Comparison of ENCODE assay signal across 13 cellular contexts in the genomic region with DNA sequence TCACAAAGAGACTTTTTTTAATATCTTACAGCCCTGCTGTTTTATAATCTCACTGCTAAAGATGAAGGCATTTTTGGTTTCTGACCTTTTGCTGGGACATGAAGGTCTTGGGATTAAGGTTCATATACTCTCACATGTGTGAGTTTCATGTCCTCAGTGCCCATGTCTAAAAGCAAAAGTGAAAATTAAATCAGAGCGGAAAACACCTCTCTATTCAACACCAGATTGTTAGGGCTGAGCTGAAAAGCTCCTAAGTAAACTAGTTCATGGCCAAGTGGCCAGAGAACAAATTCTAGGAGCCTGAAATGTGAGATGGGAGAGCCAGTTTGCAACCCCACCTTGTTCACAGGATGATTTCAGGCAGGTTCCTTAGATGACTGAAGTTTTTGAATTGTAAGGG.
DNase-seq lines count a peak whose midpoint lies in the region; ATAC-seq and TF ChIP-seq lines count a peak whose summit lies in the region.
"Had no signal": no experiment of that assay in that cellular context is flagged by ENCODE, and none has a peak within 500 bp of the region (broad histone marks: within the 10 kb centered on the region; RNA-seq: fewer than 3 reads in every experiment).

No MANE protein-coding gene starts in this region.

- DNase-seq in endodermal cell (no peak), NCI-H524 treated with DMSO at 0.1 percent for 48 hours (lab: John Stamatoyannopoulos, UW) (no peak), activated gamma-delta T cell treated with Interleukin-2 at 50 U/mL for 16 hours (no peak), NCI-H2227 (lab: John Stamatoyannopoulos, UW; ENCODE audit: unreplicated experiment) (no peak)
- DNase-seq: activated naive CD8-positive, alpha-beta T cell treated with anti-CD3 and anti-CD28 coated beads, Interleukin-2, amount 10 ng/mL, durations not matched to agents 7 days and 5 days; NCI-H226; RPMI8226; stimulated activated CD4-positive, alpha-beta T cell treated with anti-CD3 and anti-CD28 coated beads, Interleukin-4, amount 100 ng/mL, for 4 hours had no signal

- H3K4me3 Mint-ChIP-seq in endodermal cell = no peak overlapping the region
- H3K4me3 Mint-ChIP-seq: activated naive CD8-positive, alpha-beta T cell treated with anti-CD3 and anti-CD28 coated beads, Interleukin-2, amount 10 ng/mL, durations not matched to agents 7 days and 5 days had no signal

- peaks cover 19% of the 10 kb centered on the region for H3K4me1 ChIP-seq in OCI-LY1 (ENCODE audit: insufficient read depth, low read length, severe bottlenecking)
- H3K4me1 ChIP-seq in endodermal cell (ENCODE audit: control insufficient read depth, insufficient read depth, low read length) = no peaks in the 10 kb centered on the region

- no peaks in the 10 kb centered on the region for H3K9me3 Mint-ChIP-seq in endodermal cell

- TF ChIP-seq CTCF in OCI-LY1 (IDR thresholded peaks at IDR 0.05; ENCODE audit: low read length) (no peak), endodermal cell (conservative IDR thresholded peaks at IDR 0.05) (no peak)

- H3F3A ChIP-seq in OCI-LY1 (ENCODE audit: insufficient read depth, low read length) = no peaks in the 10 kb centered on the region

- H3K36me3 ChIP-seq in OCI-LY1 (ENCODE audit: insufficient read depth, low read length) = no peaks in the 10 kb centered on the region
- no peaks in the 10 kb centered on the region for H3K36me3 ChIP-seq in endodermal cell (ENCODE audit: control insufficient read depth, insufficient read depth, low read length)

- no peak overlapping the region for H2AFZ ChIP-seq in OCI-LY1 (ENCODE audit: low read length)

- no peak overlapping the region for H3K27ac Mint-ChIP-seq in endodermal cell
- H3K27ac Mint-ChIP-seq: activated naive CD8-positive, alpha-beta T cell treated with anti-CD3 and anti-CD28 coated beads, Interleukin-2, amount 10 ng/mL, durations not matched to agents 7 days and 5 days had no signal

- H3K9me3 ChIP-seq in OCI-LY1 (ENCODE audit: low read length) (no peaks in the 10 kb centered on the region), endodermal cell (ENCODE audit: control insufficient read depth, low read length) (no peaks in the 10 kb centered on the region)

- H3K27ac ChIP-seq in OCI-LY1 (ENCODE audit: low read depth, low read length, poor library complexity, severe bottlenecking) (peak overlapping the region; percentile 23), endodermal cell (ENCODE audit: low read depth, low read length) (no peak overlapping the region)
- H3K27ac ChIP-seq: coronary artery had no signal

- no peaks in the 10 kb centered on the region for H3K9me2 ChIP-seq in OCI-LY1 (ENCODE audit: low read depth, low read length)

- no peak overlapping the region for H3K9ac ChIP-seq in OCI-LY1 (ENCODE audit: low read length)
- H3K9ac ChIP-seq in endodermal cell (ENCODE audit: extremely low read depth, low read length, poor library complexity, severe bottlenecking) = no peak overlapping the region

- no peaks in the 10 kb centered on the region for H3K36me3 Mint-ChIP-seq in endodermal cell (ENCODE audit: low read depth)
- H3K36me3 Mint-ChIP-seq: activated naive CD8-positive, alpha-beta T cell treated with anti-CD3 and anti-CD28 coated beads, Interleukin-2, amount 10 ng/mL, durations not matched to agents 7 days and 5 days had no signal

- WGBS in endodermal cell (ENCODE audit: insufficient coverage in 1 of 2, insufficient read length in 1 of 2), 2 experiments = 60 to 100% methylated on average over 1 of the region's 1 CpG

- H3K4me2 ChIP-seq in OCI-LY1 (ENCODE audit: low read length) = no peak overlapping the region

- H3K27me3 Mint-ChIP-seq in endodermal cell (ENCODE audit: insufficient read depth) = peaks cover 3% of the 10 kb centered on the region
- H3K27me3 Mint-ChIP-seq: activated naive CD8-positive, alpha-beta T cell treated with anti-CD3 and anti-CD28 coated beads, Interleukin-2, amount 10 ng/mL, durations not matched to agents 7 days and 5 days had no signal

- H4K20me1 ChIP-seq in OCI-LY1 (ENCODE audit: insufficient read depth, low read length) = no peaks in the 10 kb centered on the region

- H3K27me3 ChIP-seq in OCI-LY1 (ENCODE audit: insufficient read depth, low read length) = no peaks in the 10 kb centered on the region
- no peaks in the 10 kb centered on the region for H3K27me3 ChIP-seq in endodermal cell (ENCODE audit: control insufficient read depth, insufficient read depth, low read length, poor library complexity, severe bottlenecking)

- H3K79me2 ChIP-seq in OCI-LY1 (ENCODE audit: insufficient read depth, low read length) = no peaks in the 10 kb centered on the region

- H3K4me3 ChIP-seq in OCI-LY1 (ENCODE audit: low read depth, low read length, poor library complexity, severe bottlenecking) = no peak overlapping the region
- H3K4me3 ChIP-seq in endodermal cell (ENCODE audit: low read length) = no peak overlapping the region
- H3K4me3 ChIP-seq: coronary artery had no signal

- H3K4me1 Mint-ChIP-seq in endodermal cell = no peaks in the 10 kb centered on the region
- H3K4me1 Mint-ChIP-seq: activated naive CD8-positive, alpha-beta T cell treated with anti-CD3 and anti-CD28 coated beads, Interleukin-2, amount 10 ng/mL, durations not matched to agents 7 days and 5 days had no signal

- ATAC-seq in GM18870 (IDR thresholded peaks at IDR 0.05; ENCODE audit: unreplicated experiment) = peak; percentile 93
- peak; percentile 80 for ATAC-seq in GM21526 (IDR thresholded peaks at IDR 0.05; ENCODE audit: low FRiP score, unreplicated experiment)
- peak; percentile 75 for ATAC-seq in HG03064 (IDR thresholded peaks at IDR 0.05; ENCODE audit: low read depth, unreplicated experiment)
